In genomic region chr16:3454631-3455147, GRCh38 we compare ENCODE assay signal across 25 cellular contexts. TPM values are rescaled to one million over a fixed set of nuclear protein-coding genes. Genes with fewer than 3 reads are reported as not detected.
A peak's percentile ranks its signal among the peaks of the same experiment; 100 is the strongest.
DNase-seq lines count a peak whose midpoint lies in the region; ATAC-seq and TF ChIP-seq lines count a peak whose summit lies in the region.
"Had no signal": no experiment of that assay in that cellular context is flagged by ENCODE, and none has a peak within 500 bp of the region (broad histone marks: within the 10 kb centered on the region; RNA-seq: fewer than 3 reads in every experiment).

No MANE protein-coding gene starts in this region.

- no peak for TF ChIP-seq CTCF in CD4-positive, alpha-beta T cell (IDR thresholded peaks at IDR 0.05)
- TF ChIP-seq CTCF in WTC11 (IDR thresholded peaks at IDR 0.05) (no peak), nephron (IDR thresholded peaks at IDR 0.05; ENCODE audit: unreplicated experiment in 3 of 3) (no peak), gastroesophageal sphincter (IDR thresholded peaks at IDR 0.05) (no peak)

- no peaks in the 10 kb centered on the region for H3K9me3 ChIP-seq in CD4-positive, alpha-beta T cell (ENCODE audit: control insufficient read depth, low read length)
- H3K9me3 ChIP-seq in gastroesophageal sphincter: no peaks in the 10 kb centered on the region
- H3K9me3 ChIP-seq: breast epithelium, Caco-2, esophagus squamous epithelium, lower lobe of right lung, psoas muscle, upper lobe of left lung had no signal

- no peak for TF ChIP-seq POLR2A in gastroesophageal sphincter (IDR thresholded peaks at IDR 0.05)

- H3K27ac Mint-ChIP-seq in T-helper 1 cell treated with Interleukin-12 subunit alpha and Interleukin-12 subunit beta and Interleukin-4 antibody, amounts not matched to agents 30 μg/mL and 1 μg/mL, for 36 hours: no peak overlapping the region
- H3K27ac Mint-ChIP-seq in CD4-positive, alpha-beta T cell: peak overlapping the region; percentile 50
- H3K27ac Mint-ChIP-seq in WTC11 (0 out of 2 replicates have a peak overlapping the region, but pooled peaks have one; percentile 8), nephron (peak overlapping the region; percentile 8 to 29 (median 26))
- H3K27ac Mint-ChIP-seq in activated naive CD4-positive, alpha-beta T cell treated with anti-CD3 and anti-CD28 coated beads for 36 hours: no peak overlapping the region
- H3K27ac Mint-ChIP-seq: activated CD4-positive, alpha-beta T cell treated with anti-CD3 and anti-CD28 coated beads, Interleukin-2, amount 10 ng/mL, durations not matched to agents 7 days and 5 days; GM23338; T-helper 2 cell treated with Interferon-gamma antibody and Interleukin-4, amounts not matched to agents 5 μg/mL and 100 μg/mL, for 36 hours had no signal

- H3K27ac ChIP-seq in CD4-positive, alpha-beta T cell (ENCODE audit: low read depth, low read length): no peak overlapping the region
- no peak overlapping the region for H3K27ac ChIP-seq in gastroesophageal sphincter
- H3K27ac ChIP-seq: KMS-11, lower lobe of right lung had no signal

- no peak overlapping the region for H3K4me3 ChIP-seq in gastroesophageal sphincter
- H3K4me3 ChIP-seq: breast epithelium, esophagus squamous epithelium, GM23338, lower lobe of right lung, psoas muscle, upper lobe of left lung had no signal

- DNase-seq in T-helper 1 cell: no peak
- DNase-seq in CD4-positive, alpha-beta T cell: no peak
- DNase-seq in WTC11 (ENCODE audit: low spot score): no peak
- DNase-seq in activated naive CD4-positive, alpha-beta T cell treated with anti-CD3 and anti-CD28 coated beads for 36 hours: no peak
- DNase-seq: activated CD4-positive, alpha-beta T cell treated with anti-CD3 and anti-CD28 coated beads, Interleukin-2, amount 10 ng/mL, durations not matched to agents 7 days and 5 days; DMS79; esophagus squamous epithelium; lower lobe of right lung; NCI-H1694; NCI-H524 treated with DMSO at 0.1 percent for 48 hours; psoas muscle; upper lobe of left lung had no signal

- H3K36me3 ChIP-seq in gastroesophageal sphincter: peaks cover 0 to 14% of the 10 kb centered on the region in 2 donors
- H3K36me3 ChIP-seq: breast epithelium, lower lobe of right lung had no signal

- no peak for ATAC-seq in CD4-positive, alpha-beta T cell (ENCODE audit: poor library complexity)
- ATAC-seq in WTC11: no peak
- ATAC-seq in GM18907 (IDR thresholded peaks at IDR 0.05; ENCODE audit: unreplicated experiment): no peak
- ATAC-seq in gastroesophageal sphincter: no peak
- ATAC-seq: lower lobe of right lung, psoas muscle, SK-N-SH treated with all-trans-retinoic acid at 6 μM for 48 hours had no signal

- H3K4me1 ChIP-seq in gastroesophageal sphincter: peaks cover 0 to 30% (median 14%) of the 10 kb centered on the region in 3 donors

- no peaks in the 10 kb centered on the region for H3K27me3 ChIP-seq in CD4-positive, alpha-beta T cell (ENCODE audit: control insufficient read depth, insufficient read depth, low read length)
- H3K27me3 ChIP-seq in gastroesophageal sphincter: no peaks in the 10 kb centered on the region
- H3K27me3 ChIP-seq: breast epithelium, esophagus squamous epithelium, upper lobe of left lung had no signal

- WGBS in gastroesophageal sphincter (ENCODE audit: low coverage in 1 of 2), 2 donors: 47 to 79% methylated on average over 5 to 10 of the region's 10 CpGs

- peaks cover 18% of the 10 kb centered on the region for H3K36me3 Mint-ChIP-seq in T-helper 1 cell treated with Interleukin-12 subunit alpha and Interleukin-12 subunit beta and Interleukin-4 antibody, amounts not matched to agents 30 μg/mL and 1 μg/mL, for 36 hours (ENCODE audit: low read depth)
- peaks cover 18% of the 10 kb centered on the region for H3K36me3 Mint-ChIP-seq in CD4-positive, alpha-beta T cell (ENCODE audit: low read depth)
- H3K36me3 Mint-ChIP-seq in WTC11 (peaks cover 14% of the 10 kb centered on the region), nephron (ENCODE audit: low read depth) (peaks cover 11% of the 10 kb centered on the region)
- H3K36me3 Mint-ChIP-seq in activated naive CD4-positive, alpha-beta T cell treated with anti-CD3 and anti-CD28 coated beads for 36 hours (ENCODE audit: low read depth): peaks cover 4% of the 10 kb centered on the region

- H3K9me3 Mint-ChIP-seq in T-helper 1 cell treated with Interleukin-12 subunit alpha and Interleukin-12 subunit beta and Interleukin-4 antibody, amounts not matched to agents 30 μg/mL and 1 μg/mL, for 36 hours: no peaks in the 10 kb centered on the region
- H3K9me3 Mint-ChIP-seq in CD4-positive, alpha-beta T cell: no peaks in the 10 kb centered on the region
- H3K9me3 Mint-ChIP-seq in WTC11 (peaks cover 10% of the 10 kb centered on the region), nephron (no peaks in the 10 kb centered on the region)
- no peaks in the 10 kb centered on the region for H3K9me3 Mint-ChIP-seq in activated naive CD4-positive, alpha-beta T cell treated with anti-CD3 and anti-CD28 coated beads for 36 hours

- POLR2A ChIA-PET in CD4-positive, alpha-beta T cell (lab: Charles Lee): interaction anchor here (0.9 kb wide), 1 partner anchor 190 kb away, joined by 3 read pairs; no protein-coding TSS in a partner anchor
- POLR2A ChIA-PET in WTC11 (lab: Charles Lee): no interaction called here

- intact Hi-C loops in CD4-positive, alpha-beta T cell (cut with DNase I, micrococcal nuclease): loop anchor here (5.0 to 10.0 kb wide), 7 partner anchors 147 to 430 kb away; partner anchors contain the start of genes ZNF263 (in 2 of the 2), HCFC1R1 (in 1 of the 2), THOC6 (in 1 of the 2) and TIGD7 (in 1 of the 2)
- intact Hi-C loops in activated naive CD4-positive, alpha-beta T cell treated with anti-CD3 and anti-CD28 coated beads for 36 hours (cut with micrococcal nuclease): loop anchor here (5.0 kb wide), 1 partner anchor 123 kb away; the partner anchor contains the start of gene NLRC3

- peaks cover 31% of the 10 kb centered on the region for H3K4me1 Mint-ChIP-seq in T-helper 1 cell treated with Interleukin-12 subunit alpha and Interleukin-12 subunit beta and Interleukin-4 antibody, amounts not matched to agents 30 μg/mL and 1 μg/mL, for 36 hours (ENCODE audit: low read depth)
- H3K4me1 Mint-ChIP-seq in CD4-positive, alpha-beta T cell (ENCODE audit: low read depth): peaks cover 39% of the 10 kb centered on the region
- H3K4me1 Mint-ChIP-seq in WTC11 (peaks cover 13% of the 10 kb centered on the region), nephron (peaks cover 27% of the 10 kb centered on the region)
- peaks cover 19% of the 10 kb centered on the region for H3K4me1 Mint-ChIP-seq in activated naive CD4-positive, alpha-beta T cell treated with anti-CD3 and anti-CD28 coated beads for 36 hours (ENCODE audit: low read depth)

- peak overlapping the region; percentile 8 for H3K4me3 Mint-ChIP-seq in T-helper 1 cell treated with Interleukin-12 subunit alpha and Interleukin-12 subunit beta and Interleukin-4 antibody, amounts not matched to agents 30 μg/mL and 1 μg/mL, for 36 hours
- peak overlapping the region; percentile 30 for H3K4me3 Mint-ChIP-seq in CD4-positive, alpha-beta T cell
- H3K4me3 Mint-ChIP-seq in WTC11: no peak overlapping the region
- peak overlapping the region; percentile 43 to 70 (median 56) for H3K4me3 Mint-ChIP-seq in nephron
- H3K4me3 Mint-ChIP-seq in activated naive CD4-positive, alpha-beta T cell treated with anti-CD3 and anti-CD28 coated beads for 36 hours: no peak overlapping the region
- H3K4me3 Mint-ChIP-seq: activated CD4-positive, alpha-beta T cell treated with anti-CD3 and anti-CD28 coated beads, Interleukin-2, amount 10 ng/mL, durations not matched to agents 7 days and 5 days; GM23338; T-helper 2 cell treated with Interferon-gamma antibody and Interleukin-4, amounts not matched to agents 5 μg/mL and 100 μg/mL, for 36 hours had no signal

- CTCF ChIA-PET in CD4-positive, alpha-beta T cell (lab: Charles Lee): no interaction called here
- CTCF ChIA-PET in WTC11 (lab: Charles Lee): interaction anchor here (0.6 to 1.7 kb wide), 2 partner anchors 11 to 53 kb away, joined by 3 to 4 read pairs; partner anchors contain the start of genes NAA60 and ZNF597
- CTCF ChIA-PET in activated naive CD4-positive, alpha-beta T cell treated with anti-CD3 and anti-CD28 coated beads for 36 hours (lab: Charles Lee): interaction anchor here (1.1 kb wide), 1 partner anchor 11 kb away, joined by 3 read pairs; the partner anchor contains the start of genes NAA60 and ZNF597

- no peak for TF ChIP-seq EP300 in gastroesophageal sphincter (IDR thresholded peaks at IDR 0.05)

- H3K27me3 Mint-ChIP-seq in T-helper 1 cell treated with Interleukin-12 subunit alpha and Interleukin-12 subunit beta and Interleukin-4 antibody, amounts not matched to agents 30 μg/mL and 1 μg/mL, for 36 hours (ENCODE audit: low read depth): no peaks in the 10 kb centered on the region
- no peaks in the 10 kb centered on the region for H3K27me3 Mint-ChIP-seq in CD4-positive, alpha-beta T cell
- H3K27me3 Mint-ChIP-seq in WTC11 (ENCODE audit: low read depth): no peaks in the 10 kb centered on the region; the same call in 1 of the 2 replicates
- H3K27me3 Mint-ChIP-seq in nephron (ENCODE audit: low read depth): no peaks in the 10 kb centered on the region
- H3K27me3 Mint-ChIP-seq in activated naive CD4-positive, alpha-beta T cell treated with anti-CD3 and anti-CD28 coated beads for 36 hours (ENCODE audit: low read depth): no peaks in the 10 kb centered on the region
- H3K27me3 Mint-ChIP-seq: activated CD4-positive, alpha-beta T cell treated with anti-CD3 and anti-CD28 coated beads, Interleukin-2, amount 10 ng/mL, durations not matched to agents 7 days and 5 days had no signal

RNA-seq across cellular contexts. Expression of gene NAA60, which starts 11.2 kb away (rescaled TPM):
- 10 to 100 TPM; 27.2 to 27.8 TPM for total RNA-seq in CD4-positive, alpha-beta T cell
- total RNA-seq in WTC11 (2021) (44.8 to 50.3 TPM (median 46.4 TPM) in 3 replicates), gastroesophageal sphincter (10 to 100 TPM; 18.6 to 35.1 (median 28.5) TPM)
- total RNA-seq in activated naive CD4-positive, alpha-beta T cell treated with anti-CD3 and anti-CD28 coated beads for 36 hours: 10 to 100 TPM; 20.0 to 27.1 TPM

RNA-seq across cellular contexts. Expression of gene ZNF597, which starts 11.4 kb away (rescaled TPM):
- total RNA-seq in CD4-positive, alpha-beta T cell: 1 to 10 TPM; 2.3 to 2.5 TPM
- total RNA-seq in WTC11 (2021) (1.3 to 2.2 TPM (median 1.4 TPM) in 3 replicates), gastroesophageal sphincter (1 to 10 TPM; 1.4 to 2.8 (median 2.2) TPM)
- total RNA-seq in activated naive CD4-positive, alpha-beta T cell treated with anti-CD3 and anti-CD28 coated beads for 36 hours: 1 to 10 TPM; 1.1 TPM

RNA-seq across cellular contexts. Expression of gene C16orf90, which starts 40.6 kb away (rescaled TPM):
- not detected for total RNA-seq in CD4-positive, alpha-beta T cell
- total RNA-seq in WTC11 (2021): not detected in 3 replicates
- total RNA-seq in gastroesophageal sphincter: not detected
- not detected for total RNA-seq in activated naive CD4-positive, alpha-beta T cell treated with anti-CD3 and anti-CD28 coated beads for 36 hours
- total RNA-seq: activated CD4-positive, alpha-beta T cell treated with anti-CD3 and anti-CD28 coated beads, Interleukin-2, amount 10 ng/mL, durations not matched to agents 7 days and 5 days; breast epithelium; Caco-2; esophagus squamous epithelium; frontal cortex; GM23338; HT-29; lower lobe of right lung; mucosa of gallbladder; psoas muscle; upper lobe of left lung had no signal

RNA-seq across cellular contexts. Expression of gene CLUAP1, which starts 46.1 kb away (rescaled TPM):
- total RNA-seq in CD4-positive, alpha-beta T cell: 10 to 100 TPM; 12.0 to 14.2 TPM
- total RNA-seq in WTC11 (2021) (11.1 to 13.7 TPM (median 12.6 TPM) in 3 replicates), gastroesophageal sphincter (10 to 100 TPM; 27.0 to 48.0 (median 30.1) TPM)
- total RNA-seq in activated naive CD4-positive, alpha-beta T cell treated with anti-CD3 and anti-CD28 coated beads for 36 hours: 10 to 100 TPM; 12.1 to 13.9 TPM

RNA-seq across cellular contexts. Expression of gene ZNF174, which starts 53.7 kb away (rescaled TPM):
- 1 to 10 TPM; 5.6 to 5.7 TPM for total RNA-seq in CD4-positive, alpha-beta T cell
- total RNA-seq in WTC11 (2021) (11.3 to 13.8 TPM (median 11.7 TPM) in 3 replicates), gastroesophageal sphincter (10 to 100 TPM; 12.1 to 22.9 (median 22.3) TPM)
- 1 to 10 TPM; 5.8 to 6.3 TPM for total RNA-seq in activated naive CD4-positive, alpha-beta T cell treated with anti-CD3 and anti-CD28 coated beads for 36 hours

Comparison
In these comparisons a context has a peak if more than half of its experiments do, and no peak if none do; other contexts are left out.
1. H3K27ac Mint-ChIP-seq: peak in CD4-positive, alpha-beta T cell (single experiment), WTC11 (single experiment) and nephron (3 of 3); none in T-helper 1 cell treated with Interleukin-12 subunit alpha and Interleukin-12 subunit beta and Interleukin-4 antibody, amounts not matched to agents 30 μg/mL and 1 μg/mL, for 36 hours (single experiment) and activated naive CD4-positive, alpha-beta T cell treated with anti-CD3 and anti-CD28 coated beads for 36 hours (single experiment).
2. H3K4me3 Mint-ChIP-seq: peak in T-helper 1 cell treated with Interleukin-12 subunit alpha and Interleukin-12 subunit beta and Interleukin-4 antibody, amounts not matched to agents 30 μg/mL and 1 μg/mL, for 36 hours (single experiment), CD4-positive, alpha-beta T cell (single experiment) and nephron (3 of 3); none in WTC11 (single experiment) and activated naive CD4-positive, alpha-beta T cell treated with anti-CD3 and anti-CD28 coated beads for 36 hours (single experiment).